ENCODE assay signal across 20 cellular contexts in the genomic region with DNA sequence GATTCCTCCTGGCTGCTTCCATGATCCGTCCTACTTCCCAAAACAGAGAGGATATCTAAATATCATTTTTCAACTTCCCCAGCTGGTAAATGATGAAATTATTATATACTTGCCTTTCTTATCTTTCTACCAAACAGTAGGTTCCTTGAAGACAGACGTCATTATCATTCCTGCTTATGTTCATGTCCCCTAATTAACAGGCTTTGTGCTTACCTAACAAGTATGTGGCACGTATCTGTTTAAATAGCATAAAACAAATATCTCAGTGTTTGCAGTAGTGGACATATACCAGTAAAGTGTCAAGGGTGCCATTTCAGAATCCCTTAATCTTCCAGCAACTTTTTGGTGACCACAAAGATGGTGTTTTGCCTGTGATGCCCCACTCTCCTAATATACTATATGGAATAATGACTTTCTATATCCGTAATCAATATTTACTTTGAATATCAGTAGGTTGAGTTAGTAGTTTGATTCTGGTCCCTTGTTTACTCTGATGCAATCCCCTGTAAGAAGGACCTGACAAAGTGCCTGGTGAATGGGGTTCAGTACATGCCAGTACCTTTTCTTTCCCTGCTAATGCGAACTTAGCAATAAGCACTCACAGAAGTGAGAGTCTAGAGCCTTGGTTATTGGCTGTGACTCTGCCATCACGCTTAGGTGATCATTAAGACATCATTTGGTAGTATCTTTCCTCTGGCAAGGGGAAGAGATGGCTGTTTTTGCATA.
DNase-seq lines count a peak whose midpoint lies in the region; ATAC-seq, FAIRE-seq and TF ChIP-seq lines count a peak whose summit lies in the region.
"Had no signal": no experiment of that assay in that cellular context is flagged by ENCODE, and none has a peak within 500 bp of the region (broad histone marks: within the 10 kb centered on the region; RNA-seq: fewer than 3 reads in every experiment).

No MANE protein-coding gene starts in this region.

- H3K4me1 Mint-ChIP-seq in GM23338 = peaks cover 22% of the 10 kb centered on the region
- peaks cover 17% of the 10 kb centered on the region for H3K4me1 Mint-ChIP-seq in astrocyte (ENCODE audit: low read depth, unreplicated experiment)
- peaks cover 8% of the 10 kb centered on the region for H3K4me1 Mint-ChIP-seq in activated T-helper 17 cell treated with anti-CD3 and anti-CD28 coated beads, Interleukin-2, amount 50 U/mL, for 72 hours

- H3K18ac ChIP-seq in mesenchymal stem cell (ENCODE audit: low read depth in 1 of 2, low read length in 2 of 2) = no peak overlapping the region

- H3K9ac ChIP-seq in astrocyte (ENCODE audit: low read length) = no peak overlapping the region
- peak overlapping the region; percentile 74 for H3K9ac ChIP-seq in mesenchymal stem cell (ENCODE audit: low read length)
- peak overlapping the region; percentile 69 for H3K9ac ChIP-seq in smooth muscle cell (ENCODE audit: low read depth)

- no peaks in the 10 kb centered on the region for H3K27me3 ChIP-seq in GM23338 (ENCODE audit: insufficient read depth)
- H3K27me3 ChIP-seq in astrocyte (ENCODE audit: insufficient read depth, low read length) = no peaks in the 10 kb centered on the region
- peaks cover 0 to 16% of the 10 kb centered on the region in 2 experiments for H3K27me3 ChIP-seq in mesenchymal stem cell (ENCODE audit: control insufficient read depth in 1 of 2, insufficient read depth in 1 of 2, low read length in 2 of 2)
- no peaks in the 10 kb centered on the region for H3K27me3 ChIP-seq in smooth muscle cell (ENCODE audit: low read depth)
- H3K27me3 ChIP-seq: cardiac muscle cell, dorsolateral prefrontal cortex, foreskin keratinocyte had no signal

- 80% methylated on average over 5 of the region's 6 CpGs for WGBS in mesenchymal stem cell
- 86% methylated on average over 6 of the region's 6 CpGs for WGBS in smooth muscle cell (ENCODE audit: low lambda C conversion rate)

- H3K23ac ChIP-seq in mesenchymal stem cell (ENCODE audit: low read length in 2 of 2) = no peak overlapping the region

- H3K4me3 Mint-ChIP-seq in GM23338 (no peak overlapping the region; the same call in 2 of the 3 replicates), astrocyte (ENCODE audit: unreplicated experiment) (no peak overlapping the region)
- no peak overlapping the region for H3K4me3 Mint-ChIP-seq in activated T-helper 17 cell treated with anti-CD3 and anti-CD28 coated beads, Interleukin-2, amount 50 U/mL, for 72 hours
- H3K4me3 Mint-ChIP-seq: HFFc6, IgD-negative memory B cell had no signal

- in situ Hi-C loops in ACHN (cut with HindIII; ENCODE audit: low pct_ligation_motif_present, low pct_unique_long_range_greater_than_20kb, low sequenced_read_pairs) = no loop called here

- H3K36me3 ChIP-seq in GM23338 (ENCODE audit: insufficient read depth) (no peaks in the 10 kb centered on the region), astrocyte (ENCODE audit: insufficient read depth, low read length) (no peaks in the 10 kb centered on the region), mesenchymal stem cell (ENCODE audit: control insufficient read depth in 1 of 2, insufficient read depth in 2 of 2, low read depth in 1 of 2, low read length in 2 of 2) (no peaks in the 10 kb centered on the region), smooth muscle cell (ENCODE audit: low read depth) (no peaks in the 10 kb centered on the region)
- H3K36me3 ChIP-seq: cardiac muscle cell, WERI-Rb-1 had no signal

- no peaks in the 10 kb centered on the region for H3K9me3 ChIP-seq in astrocyte (ENCODE audit: insufficient read depth, low read depth, low read length)
- peaks cover 7% of the 10 kb centered on the region for H3K9me3 ChIP-seq in mesenchymal stem cell (ENCODE audit: control insufficient read depth, low read length)
- H3K9me3 ChIP-seq in smooth muscle cell (replicated peaks; ENCODE audit: low read depth) = no peaks in the 10 kb centered on the region

- no peaks in the 10 kb centered on the region for H3K79me2 ChIP-seq in GM23338 (replicated peaks; ENCODE audit: insufficient read depth)
- no peaks in the 10 kb centered on the region for H3K79me2 ChIP-seq in astrocyte (ENCODE audit: insufficient read depth, low read length)
- no peaks in the 10 kb centered on the region for H3K79me2 ChIP-seq in smooth muscle cell (ENCODE audit: low read depth)

- H3K14ac ChIP-seq in mesenchymal stem cell (ENCODE audit: low read length in 2 of 2) = no peak overlapping the region

- H2BK5ac ChIP-seq in mesenchymal stem cell (ENCODE audit: low read depth, low read length, poor library complexity, severe bottlenecking) = no peak overlapping the region

- H3K4me1 ChIP-seq in GM23338 (ENCODE audit: insufficient read depth) (peaks cover 9% of the 10 kb centered on the region; the same call in 1 of the 2 replicates), astrocyte (ENCODE audit: insufficient read depth, low read length) (peaks cover 6% of the 10 kb centered on the region), mesenchymal stem cell (ENCODE audit: control insufficient read depth, insufficient read depth, low read depth, low read length) (peaks cover 2% of the 10 kb centered on the region), smooth muscle cell (ENCODE audit: low read depth) (peaks cover 12% of the 10 kb centered on the region)
- H3K4me1 ChIP-seq: foreskin keratinocyte had no signal

- H3K9me2 ChIP-seq in GM23338 (ENCODE audit: insufficient read depth) = peaks cover 13% of the 10 kb centered on the region

- no peak overlapping the region for H3K4me3 ChIP-seq in GM23338
- no peak overlapping the region for H3K4me3 ChIP-seq in astrocyte (ENCODE audit: insufficient read depth, low read depth, low read length)
- H3K4me3 ChIP-seq in mesenchymal stem cell (ENCODE audit: insufficient read depth in 1 of 2, low read depth in 1 of 2, low read length in 2 of 2) = peak overlapping the region in 1 of 2 experiments; percentile 10
- H3K4me3 ChIP-seq in smooth muscle cell = no peak overlapping the region
- H3K4me3 ChIP-seq: cardiac muscle cell, dorsolateral prefrontal cortex, PC-9 had no signal

- 0 out of 3 replicates have a peak, but pooled peaks cover 2% of the 10 kb centered on the region for H3K36me3 Mint-ChIP-seq in GM23338 (ENCODE audit: low read depth)
- H3K36me3 Mint-ChIP-seq in astrocyte (ENCODE audit: low read depth, unreplicated experiment) = no peaks in the 10 kb centered on the region
- H3K36me3 Mint-ChIP-seq in activated T-helper 17 cell treated with anti-CD3 and anti-CD28 coated beads, Interleukin-2, amount 50 U/mL, for 72 hours (ENCODE audit: low read depth) = no peaks in the 10 kb centered on the region
- H3K36me3 Mint-ChIP-seq: IgD-negative memory B cell had no signal

- FAIRE-seq in astrocyte (lab: Jason Lieb, UNC) = no peak

- no peak overlapping the region for H4K91ac ChIP-seq in mesenchymal stem cell (ENCODE audit: low read length)

- no peak overlapping the region for H2BK12ac ChIP-seq in mesenchymal stem cell (ENCODE audit: low read length in 2 of 2)

- no peak overlapping the region for H2AFZ ChIP-seq in GM23338
- no peak overlapping the region for H2AFZ ChIP-seq in astrocyte (ENCODE audit: low read depth, low read length)
- no peak overlapping the region for H2AFZ ChIP-seq in mesenchymal stem cell (ENCODE audit: low read depth, low read length)
- H2AFZ ChIP-seq in smooth muscle cell (ENCODE audit: low read depth) = no peak overlapping the region
- H2AFZ ChIP-seq: PC-9 had no signal

- H4K8ac ChIP-seq in mesenchymal stem cell (ENCODE audit: low read length) = no peak overlapping the region

- H3K4ac ChIP-seq in mesenchymal stem cell (ENCODE audit: low read depth in 1 of 2, low read length in 2 of 2) = no peak overlapping the region

- H2BK120ac ChIP-seq in mesenchymal stem cell (ENCODE audit: low read depth, low read length) = no peak overlapping the region

- H2AK5ac ChIP-seq in mesenchymal stem cell (ENCODE audit: low read length, severe bottlenecking) = no peak overlapping the region

- H3F3A ChIP-seq in GM23338 (replicated peaks; ENCODE audit: low read depth) = no peaks in the 10 kb centered on the region
- H3F3A ChIP-seq in smooth muscle cell (ENCODE audit: low read depth) = peaks cover 8% of the 10 kb centered on the region

- TF ChIP-seq CTCF in GM23338 (conservative IDR thresholded peaks at IDR 0.05; ENCODE audit: low read depth in 2 of 2) (no peak), astrocyte (IDR thresholded peaks at IDR 0.05; ENCODE audit: insufficient read depth, low read depth, low read length) (no peak), smooth muscle cell (IDR thresholded peaks at IDR 0.05; ENCODE audit: borderline replicate concordance, insufficient read depth, poor library complexity, severe bottlenecking) (no peak)

- peak overlapping the region; percentile 21; the same call in 1 of the 2 replicates for H3K27ac Mint-ChIP-seq in GM23338
- H3K27ac Mint-ChIP-seq in astrocyte (ENCODE audit: unreplicated experiment) = peak overlapping the region; percentile 98
- H3K27ac Mint-ChIP-seq in activated T-helper 17 cell treated with anti-CD3 and anti-CD28 coated beads, Interleukin-2, amount 50 U/mL, for 72 hours = no peak overlapping the region
- H3K27ac Mint-ChIP-seq: HFFc6 had no signal

- H3K4me2 ChIP-seq in GM23338 = no peak overlapping the region
- peak overlapping the region; percentile 55 for H3K4me2 ChIP-seq in astrocyte (ENCODE audit: low read length)
- no peak overlapping the region for H3K4me2 ChIP-seq in mesenchymal stem cell (ENCODE audit: low read length, poor library complexity, severe bottlenecking)
- H3K4me2 ChIP-seq in smooth muscle cell = peak overlapping the region; percentile 13
- H3K4me2 ChIP-seq: PC-9 had no signal

- no peak overlapping the region for H3K27ac ChIP-seq in GM23338 (ENCODE audit: low read depth)
- H3K27ac ChIP-seq in astrocyte (ENCODE audit: low read depth, low read length) = peak overlapping the region; percentile 58
- no peak overlapping the region for H3K27ac ChIP-seq in mesenchymal stem cell (ENCODE audit: low read length, poor library complexity, severe bottlenecking)
- H3K27ac ChIP-seq in smooth muscle cell (ENCODE audit: low read depth) = peak overlapping the region; percentile 79
- H3K27ac ChIP-seq: C4-2B, foreskin keratinocyte, PC-9, WERI-Rb-1 had no signal

- H4K20me1 ChIP-seq in GM23338 (replicated peaks; ENCODE audit: insufficient read depth) (no peaks in the 10 kb centered on the region), astrocyte (ENCODE audit: insufficient read depth, low read length) (no peaks in the 10 kb centered on the region), smooth muscle cell (ENCODE audit: low read depth) (no peaks in the 10 kb centered on the region)

- peaks cover 13% of the 10 kb centered on the region for H3K27me3 Mint-ChIP-seq in GM23338 (ENCODE audit: insufficient read depth, low read depth, poor library complexity)
- no peaks in the 10 kb centered on the region for H3K27me3 Mint-ChIP-seq in astrocyte (ENCODE audit: low read depth, unreplicated experiment)
- no peaks in the 10 kb centered on the region for H3K27me3 Mint-ChIP-seq in activated T-helper 17 cell treated with anti-CD3 and anti-CD28 coated beads, Interleukin-2, amount 50 U/mL, for 72 hours

- no peak overlapping the region for H2BK15ac ChIP-seq in mesenchymal stem cell (ENCODE audit: low read depth, poor library complexity, severe bottlenecking)

- no peak for ATAC-seq in GM23338
- ATAC-seq in HG03442 (IDR thresholded peaks at IDR 0.05; ENCODE audit: unreplicated experiment) = no peak
- ATAC-seq in activated T-helper 17 cell treated with anti-CD3 and anti-CD28 coated beads, Interleukin-2, amount 50 U/mL, for 72 hours (replicated peaks) = no peak
- ATAC-seq: foreskin keratinocyte had no signal

- no peaks in the 10 kb centered on the region for H3K79me1 ChIP-seq in mesenchymal stem cell (replicated peaks; ENCODE audit: low read length, poor library complexity, severe bottlenecking)

- H3K9me3 Mint-ChIP-seq in GM23338 (peaks cover 5% of the 10 kb centered on the region; the same call in 1 of the 3 replicates), astrocyte (ENCODE audit: unreplicated experiment) (peaks cover 7% of the 10 kb centered on the region)
- peaks cover 10% of the 10 kb centered on the region for H3K9me3 Mint-ChIP-seq in activated T-helper 17 cell treated with anti-CD3 and anti-CD28 coated beads, Interleukin-2, amount 50 U/mL, for 72 hours

- DNase-seq in GM23338 (ENCODE audit: low spot score) (no peak), astrocyte (ENCODE audit: low read depth) (no peak), mesenchymal stem cell (no peak), smooth muscle cell (lab: John Stamatoyannopoulos, UW; ENCODE audit: unreplicated experiment) (no peak), ACHN (no peak), NOMO-1 treated with DMSO at 0.1 percent for 48 hours (lab: John Stamatoyannopoulos, UW; ENCODE audit: unreplicated experiment) (no peak)
- DNase-seq: activated gamma-delta T cell treated with Interleukin-2 at 50 U/mL for 16 hours, dorsolateral prefrontal cortex, foreskin keratinocyte, HFFc6, NCI-H1694 treated with DMSO at 0.1 percent for 48 hours, NCI-H82, PC-9, T-helper 2 cell, WERI-Rb-1 had no signal

Comparison
In these comparisons a context has a peak if more than half of its experiments do, and no peak if none do; other contexts are left out.
1. H3K27ac ChIP-seq: peak in astrocyte (single experiment) and smooth muscle cell (single experiment); none in GM23338 (single experiment) and mesenchymal stem cell (single experiment).
2. H3K4me2 ChIP-seq: peak in astrocyte (single experiment) and smooth muscle cell (single experiment); none in GM23338 (single experiment) and mesenchymal stem cell (single experiment).